ENCODE assay signal across 8 cellular contexts in the genomic region with DNA sequence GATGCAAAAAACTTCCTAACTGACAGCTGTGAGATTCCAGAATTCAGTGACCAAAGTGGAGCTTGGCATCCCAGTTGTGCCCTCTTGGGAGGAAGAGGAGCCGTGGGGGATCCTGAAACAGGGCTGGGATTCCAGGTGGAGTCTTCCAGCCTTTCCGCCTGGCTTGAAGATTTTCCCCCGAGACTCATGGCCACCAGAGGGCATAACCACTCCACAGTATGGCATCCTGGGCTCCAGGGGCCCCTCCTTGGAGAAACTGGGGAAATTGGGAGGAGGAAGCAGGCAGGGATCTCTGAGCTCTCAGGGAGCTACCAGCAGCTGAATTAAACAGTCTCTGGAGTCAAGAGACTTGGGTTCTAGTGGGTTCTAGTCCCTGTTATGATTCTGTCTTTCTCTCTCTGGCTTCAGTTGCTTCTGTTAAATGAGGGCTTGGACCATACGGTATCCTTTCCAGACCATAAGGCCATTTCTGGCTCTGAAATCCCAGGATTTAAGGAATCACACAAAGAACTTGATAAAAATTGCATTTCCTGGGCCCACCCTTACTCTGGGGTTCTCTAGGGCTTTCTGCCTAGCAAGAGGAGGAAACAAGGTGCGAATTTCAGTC. TPM values are rescaled to one million over a fixed set of nuclear protein-coding genes. Genes with fewer than 3 reads are reported as not detected.
DNase-seq lines count a peak whose midpoint lies in the region; ATAC-seq and TF ChIP-seq lines count a peak whose summit lies in the region.

No MANE protein-coding gene starts in this region.

- 65 to 79% methylated on average over 4 of the region's 5 CpGs for WGBS in mesodermal cell (ENCODE audit: insufficient coverage in 2 of 2), 2 experiments

- H3K27ac ChIP-seq in A673 (ENCODE audit: low read depth, low read length, poor library complexity, severe bottlenecking) (no peak overlapping the region), coronary artery (no peak overlapping the region), mesodermal cell (ENCODE audit: low read depth, low read length, severe bottlenecking) (peak overlapping the region; percentile 16)

- no TSS peak for BruUV-seq in A673 (replicated peaks; lab: Mats Ljungman, UMichigan)

- TF ChIP-seq CTCF in A673 (conservative IDR thresholded peaks at IDR 0.05; ENCODE audit: low read depth, low read length): peak; percentile 74
- peak; percentile 48 for TF ChIP-seq CTCF in GM12873 (IDR thresholded peaks at IDR 0.05; ENCODE audit: insufficient read depth, low read depth, low read length, missing control alignments)
- TF ChIP-seq CTCF in coronary artery (IDR thresholded peaks at IDR 0.05): peak; percentile 27

- ATAC-seq in HG03135 (IDR thresholded peaks at IDR 0.05; ENCODE audit: unreplicated experiment) (no peak), HG02763 (IDR thresholded peaks at IDR 0.05; ENCODE audit: unreplicated experiment) (no peak)

- H3K36me3 ChIP-seq in A673 (ENCODE audit: insufficient read depth, low read length, poor library complexity, severe bottlenecking) (no peaks in the 10 kb centered on the region), mesodermal cell (ENCODE audit: control insufficient read depth, insufficient read depth, low read length) (peaks cover 14% of the 10 kb centered on the region)

- H3K9me3 ChIP-seq in A673 (ENCODE audit: low read depth, low read length, poor library complexity, severe bottlenecking) (no peaks in the 10 kb centered on the region), mesodermal cell (ENCODE audit: control insufficient read depth, low read length) (no peaks in the 10 kb centered on the region)

- DNase-seq in A673 (ENCODE audit: low spot score) (peak; percentile 77), NCI-H526 treated with DMSO at 0.1 percent for 48 hours (lab: John Stamatoyannopoulos, UW) (peak; percentile 44), coronary artery (ENCODE audit: low spot score) (no peak), NCI-H187 treated with DMSO at 0.1 percent for 48 hours (lab: John Stamatoyannopoulos, UW) (no peak)

- no peaks in the 10 kb centered on the region for H3K27me3 ChIP-seq in A673 (replicated peaks; ENCODE audit: insufficient read depth, low read depth, low read length, poor library complexity)

- intact Hi-C loops in A673 (cut with micrococcal nuclease; ENCODE audit: unreplicated experiment): no loop called here

- CTCF ChIA-PET in A673 (lab: Charles Lee): interaction anchor here (0.6 to 2.7 kb wide), 8 partner anchors 11 to 822 kb away, joined by 3 to 38 read pairs (median 4); no protein-coding TSS in a partner anchor

- H3K4me3 ChIP-seq in A673 (ENCODE audit: low read depth, low read length, poor library complexity, severe bottlenecking): no peak overlapping the region
- H3K4me3 ChIP-seq in coronary artery: no peak overlapping the region
- H3K4me3 ChIP-seq in mesodermal cell (ENCODE audit: extremely low read depth, insufficient read depth, low read length, poor library complexity, severe bottlenecking): no peak overlapping the region

- POLR2A ChIA-PET in A673 (lab: Charles Lee; ENCODE audit: low non-redundant PET): interaction anchor here (0.6 kb wide), 1 partner anchor 280 kb away, joined by 4 read pairs; no protein-coding TSS in a partner anchor

- H3K4me1 ChIP-seq in A673 (ENCODE audit: insufficient read depth, low read length, poor library complexity, severe bottlenecking): peaks cover 7% of the 10 kb centered on the region
- H3K4me1 ChIP-seq in mesodermal cell (ENCODE audit: control insufficient read depth, insufficient read depth, low read length, poor library complexity, severe bottlenecking): peaks cover 8% of the 10 kb centered on the region

RNA-seq across cellular contexts. Expression of a gene that starts 2.6 kb away (rescaled TPM):
- 4.8 and 5.4 TPM in 2 replicates for total RNA-seq in A673 (2021)
- polyA plus RNA-seq in mesodermal cell (2013, experiment 1 of 2): 25.9 TPM
- 16.1 TPM for polyA plus RNA-seq in mesodermal cell (2013, experiment 2 of 2)

RNA-seq across cellular contexts. Expression of a gene that starts 47.1 kb away (rescaled TPM):
- 12.5 and 19.8 TPM in 2 replicates for total RNA-seq in A673 (2021)
- 22.2 TPM for polyA plus RNA-seq in mesodermal cell (2013, experiment 1 of 2)
- polyA plus RNA-seq in mesodermal cell (2013, experiment 2 of 2): 21.0 TPM

RNA-seq across cellular contexts. Expression of a gene that starts 52.6 kb away (rescaled TPM):
- 25.5 and 27.4 TPM in 2 replicates for total RNA-seq in A673 (2021)
- polyA plus RNA-seq in mesodermal cell (2013, experiment 1 of 2): 20.4 TPM
- 18.7 TPM for polyA plus RNA-seq in mesodermal cell (2013, experiment 2 of 2)

Comparison
In these comparisons a context has a peak if more than half of its experiments do, and no peak if none do; other contexts are left out.
1. DNase-seq: peak in A673 (single experiment) and NCI-H526 treated with DMSO at 0.1 percent for 48 hours (single experiment); none in coronary artery (single experiment) and NCI-H187 treated with DMSO at 0.1 percent for 48 hours (single experiment).
2. Peak in every context shown above with its lines, with median percentiles within 50 percentile points of each other: CTCF ChIP-seq.